ENCODE assay signal across 12 cellular contexts in genomic region chr1:30982937-30983336, GRCh38.
A peak's percentile ranks its signal among the peaks of the same experiment; 100 is the strongest.
DNase-seq lines count a peak whose midpoint lies in the region; ATAC-seq, FAIRE-seq and TF ChIP-seq lines count a peak whose summit lies in the region.
"Had no signal": no experiment of that assay in that cellular context is flagged by ENCODE, and none has a peak within 500 bp of the region (broad histone marks: within the 10 kb centered on the region; RNA-seq: fewer than 3 reads in every experiment).

No MANE protein-coding gene starts in this region.

- no peaks in the 10 kb centered on the region for H3K27me3 Mint-ChIP-seq in effector memory CD8-positive, alpha-beta T cell
- H3K27me3 Mint-ChIP-seq: activated CD4-positive, alpha-beta T cell treated with anti-CD3 and anti-CD28 coated beads, Interleukin-2, amount 10 ng/mL, durations not matched to agents 7 days and 5 days had no signal

- 21 to 62% (median 26%) methylated on average over 1 of the region's 1 CpG for WGBS in psoas muscle, 3 donors

- POLR2A ChIA-PET in GM10248 (lab: Yijun Ruan, JAX), result no interaction called here

- H3K4me3 Mint-ChIP-seq in effector memory CD8-positive, alpha-beta T cell, result no peak overlapping the region
- H3K4me3 Mint-ChIP-seq: activated CD4-positive, alpha-beta T cell treated with anti-CD3 and anti-CD28 coated beads, Interleukin-2, amount 10 ng/mL, durations not matched to agents 7 days and 5 days had no signal

- H3K27ac ChIP-seq in psoas muscle (peak overlapping the region; percentile 59), kidney (ENCODE audit: low read depth in 2 of 2, low read length in 2 of 2) (peak overlapping the region in 1 of 2 donors; percentile 9)
- H3K27ac ChIP-seq: ascending aorta had no signal

- CTCF ChIA-PET in GM10248 (lab: Yijun Ruan, JAX), result interaction anchor here (1.5 kb wide), 1 partner anchor 17 kb away, joined by 5 read pairs; no protein-coding TSS in a partner anchor

- DNase-seq in GM10248 (ENCODE audit: extremely low spot score) (peak; percentile 26), NOMO-1 treated with dmso at 0.1 percent for 144 hours (lab: John Stamatoyannopoulos, UW; ENCODE audit: unreplicated experiment) (peak; percentile 79), fibroblast of the aortic adventitia (ENCODE audit: low read depth) (peak; percentile 38), psoas muscle (no peak), kidney (no peak), islet precursor cell (no peak)
- DNase-seq in effector memory CD8-positive, alpha-beta T cell, result no peak
- DNase-seq: activated CD4-positive, alpha-beta T cell treated with anti-CD3 and anti-CD28 coated beads, Interleukin-2, amount 10 ng/mL, durations not matched to agents 7 days and 5 days; EL; NK-92 treated with Interleukin-12 subunit alpha and Interleukin-12 subunit beta, amount 100 ng/mL, for 24 hours had no signal

- H3K4me1 Mint-ChIP-seq in effector memory CD8-positive, alpha-beta T cell (ENCODE audit: low read depth in 2 of 2), result peaks cover 8 to 27% of the 10 kb centered on the region in 2 donors

- no peaks in the 10 kb centered on the region for H3K9me3 ChIP-seq in psoas muscle
- no peaks in the 10 kb centered on the region for H3K9me3 ChIP-seq in kidney (ENCODE audit: control insufficient read depth in 1 of 2, low read length in 2 of 2)
- H3K9me3 ChIP-seq: ascending aorta had no signal

- H3K36me3 ChIP-seq in psoas muscle (ENCODE audit: insufficient read depth in 1 of 2, low read depth in 1 of 2) (peaks cover 4 to 28% of the 10 kb centered on the region in 2 donors), kidney (ENCODE audit: control insufficient read depth in 1 of 2, insufficient read depth in 2 of 2, low read length in 2 of 2) (peaks cover 0 to 7% of the 10 kb centered on the region in 2 donors)

- H3K27me3 ChIP-seq in psoas muscle (ENCODE audit: insufficient read depth in 3 of 3, low read length in 2 of 3), result no peaks in the 10 kb centered on the region
- H3K27me3 ChIP-seq: ascending aorta had no signal

- intact Hi-C loops in psoas muscle (cut with DNase I), result loop anchor here (2.0 to 10.0 kb wide), 2 partner anchors 52 to 82 kb away; partner anchors contain the start of gene PUM1 (in 1 of the 2)
- intact Hi-C loops in kidney (cut with DNase I), result no loop called here

- peak; percentile 6 for TF ChIP-seq CTCF in GM10248 (IDR thresholded peaks at IDR 0.05; ENCODE audit: control extremely low read depth, extremely low read depth, low read depth, missing control alignments)
- TF ChIP-seq CTCF in fibroblast of the aortic adventitia (IDR thresholded peaks at IDR 0.05; ENCODE audit: insufficient read depth, low read length), result peak; percentile 19
- TF ChIP-seq CTCF in psoas muscle (IDR thresholded peaks at IDR 0.05), result peak; percentile 41
- no peak for TF ChIP-seq CTCF in kidney (IDR thresholded peaks at IDR 0.05; ENCODE audit: borderline replicate concordance, extremely low read depth, insufficient read depth)

- H3K27ac Mint-ChIP-seq in effector memory CD8-positive, alpha-beta T cell, result no peak overlapping the region
- H3K27ac Mint-ChIP-seq: activated CD4-positive, alpha-beta T cell treated with anti-CD3 and anti-CD28 coated beads, Interleukin-2, amount 10 ng/mL, durations not matched to agents 7 days and 5 days had no signal

- peak; percentile 74 to 88 (median 78) for ATAC-seq in psoas muscle
- ATAC-seq in GM21529 (IDR thresholded peaks at IDR 0.05; ENCODE audit: unreplicated experiment), result no peak
- no peak for ATAC-seq in effector memory CD8-positive, alpha-beta T cell (replicated peaks)

- H3K4me1 ChIP-seq in psoas muscle (peaks cover 61% of the 10 kb centered on the region), kidney (ENCODE audit: control insufficient read depth in 1 of 2, insufficient read depth in 1 of 2, low read depth in 1 of 2, low read length in 2 of 2) (peaks cover 10 to 27% of the 10 kb centered on the region in 2 donors)

- H3K9me3 Mint-ChIP-seq in effector memory CD8-positive, alpha-beta T cell, result no peaks in the 10 kb centered on the region
- H3K9me3 Mint-ChIP-seq: activated CD4-positive, alpha-beta T cell treated with anti-CD3 and anti-CD28 coated beads, Interleukin-2, amount 10 ng/mL, durations not matched to agents 7 days and 5 days had no signal

- FAIRE-seq in kidney (lab: Jason Lieb, UNC), result no peak

- H3K36me3 Mint-ChIP-seq in effector memory CD8-positive, alpha-beta T cell (ENCODE audit: insufficient read depth), result peaks cover 37% of the 10 kb centered on the region

- no peak overlapping the region for H3K4me3 ChIP-seq in fibroblast of the aortic adventitia (ENCODE audit: low read depth, low read length)
- H3K4me3 ChIP-seq in psoas muscle, result no peak overlapping the region
- no peak overlapping the region for H3K4me3 ChIP-seq in kidney (ENCODE audit: low read length in 2 of 2)
- H3K4me3 ChIP-seq: ascending aorta had no signal

- H3K9ac ChIP-seq in kidney (ENCODE audit: low read length in 2 of 2), result no peak overlapping the region

Comparison
In these comparisons a context has a peak if more than half of its experiments do, and no peak if none do; other contexts are left out.
1. DNase-seq: peak in GM10248 (single experiment), NOMO-1 treated with dmso at 0.1 percent for 144 hours (single experiment) and fibroblast of the aortic adventitia (single experiment); none in psoas muscle (0 of 2), kidney (single experiment), effector memory CD8-positive, alpha-beta T cell (0 of 3) and islet precursor cell (single experiment).
2. ATAC-seq: peak in psoas muscle (4 of 4); none in GM21529 (single experiment) and effector memory CD8-positive, alpha-beta T cell (single experiment).